ENCODE assay signal across 16 cellular contexts in genomic region chr9:115385383-115386122, GRCh38.
DNase-seq lines count a peak whose midpoint lies in the region; ATAC-seq and TF ChIP-seq lines count a peak whose summit lies in the region.
"Had no signal": no experiment of that assay in that cellular context is flagged by ENCODE, and none has a peak within 500 bp of the region (broad histone marks: within the 10 kb centered on the region; RNA-seq: fewer than 3 reads in every experiment).

No MANE protein-coding gene starts in this region.

- no peak overlapping the region for H3K27ac ChIP-seq in GM23338 (ENCODE audit: low read depth)
- H3K27ac ChIP-seq: A549 had no signal

- H3K4me1 ChIP-seq in GM23338 (ENCODE audit: insufficient read depth): no peaks in the 10 kb centered on the region; the same call in 1 of the 2 replicates
- H3K4me1 ChIP-seq: HAP-1 had no signal

- H3K4me3 Mint-ChIP-seq in GM23338 (no peak overlapping the region), chondrocyte (ENCODE audit: unreplicated experiment) (no peak overlapping the region)
- H3K4me3 Mint-ChIP-seq in stimulated activated effector memory CD8-positive, alpha-beta T cell treated with anti-CD3 and anti-CD28 coated beads, Interleukin-12 subunit alpha, Interleukin-12 subunit beta, amount 100 ng/mL, for 72 hours: no peak overlapping the region
- H3K4me3 Mint-ChIP-seq: B cell had no signal

- DNase-seq in GM23338 (ENCODE audit: low spot score) (peak; percentile 17), NAMALWA (ENCODE audit: low spot score) (peak; percentile 6), chondrocyte (ENCODE audit: low spot score) (peak; percentile 68), omental fat pad (ENCODE audit: low spot score) (no peak), GM13977 (ENCODE audit: low spot score) (no peak)
- DNase-seq in stimulated activated effector memory CD8-positive, alpha-beta T cell treated with anti-CD3 and anti-CD28 coated beads, Interleukin-12 subunit alpha, Interleukin-12 subunit beta, amount 100 ng/mL, for 72 hours (ENCODE audit: low spot score in 2 of 2): no peak
- DNase-seq: NCI-H1694 treated with DMSO at 0.1 percent for 48 hours; NCI-H2081 treated with DMSO at 0.1 percent for 48 hours; NK-92 treated with Interleukin-12 subunit alpha and Interleukin-12 subunit beta, amount 100 ng/mL, for 24 hours; SIG-M5 had no signal

- no peak overlapping the region for H2AFZ ChIP-seq in GM23338

- no peaks in the 10 kb centered on the region; the same call in 1 of the 2 replicates for H3K9me2 ChIP-seq in GM23338 (ENCODE audit: insufficient read depth)

- no peaks in the 10 kb centered on the region for H3F3A ChIP-seq in GM23338 (replicated peaks; ENCODE audit: low read depth)

- peaks cover 45% of the 10 kb centered on the region for H3K9me3 Mint-ChIP-seq in GM23338
- H3K9me3 Mint-ChIP-seq in chondrocyte (ENCODE audit: low read depth): peaks cover 18% of the 10 kb centered on the region
- no peaks in the 10 kb centered on the region for H3K9me3 Mint-ChIP-seq in stimulated activated effector memory CD8-positive, alpha-beta T cell treated with anti-CD3 and anti-CD28 coated beads, Interleukin-12 subunit alpha, Interleukin-12 subunit beta, amount 100 ng/mL, for 72 hours

- no peak overlapping the region for H3K4me3 ChIP-seq in GM23338
- H3K4me3 ChIP-seq: A549, HAP-1 had no signal

- no peak overlapping the region for H3K4me2 ChIP-seq in GM23338
- H3K4me2 ChIP-seq: A549 had no signal

- H3K27ac Mint-ChIP-seq in GM23338 (no peak overlapping the region), chondrocyte (ENCODE audit: unreplicated experiment) (no peak overlapping the region)
- no peak overlapping the region for H3K27ac Mint-ChIP-seq in stimulated activated effector memory CD8-positive, alpha-beta T cell treated with anti-CD3 and anti-CD28 coated beads, Interleukin-12 subunit alpha, Interleukin-12 subunit beta, amount 100 ng/mL, for 72 hours
- H3K27ac Mint-ChIP-seq: B cell had no signal

- H3K36me3 Mint-ChIP-seq in GM23338 (ENCODE audit: low read depth) (peaks cover 24% of the 10 kb centered on the region), chondrocyte (ENCODE audit: low read depth) (peaks cover 4% of the 10 kb centered on the region)
- no peaks in the 10 kb centered on the region for H3K36me3 Mint-ChIP-seq in stimulated activated effector memory CD8-positive, alpha-beta T cell treated with anti-CD3 and anti-CD28 coated beads, Interleukin-12 subunit alpha, Interleukin-12 subunit beta, amount 100 ng/mL, for 72 hours

- in situ Hi-C loops in GM13977 (cut with MboI; ENCODE audit: low pct_unique_long_range_greater_than_20kb, low sequenced_read_pairs, unreplicated experiment): no loop called here

- no peaks in the 10 kb centered on the region for H3K79me2 ChIP-seq in GM23338 (replicated peaks; ENCODE audit: insufficient read depth)

- peak; percentile 59 for ATAC-seq in GM23338
- ATAC-seq in omental fat pad (ENCODE audit: low FRiP score): peak; percentile 32
- ATAC-seq in stimulated activated effector memory CD8-positive, alpha-beta T cell treated with anti-CD3 and anti-CD28 coated beads, Interleukin-12 subunit alpha, Interleukin-12 subunit beta, amount 100 ng/mL, for 72 hours: no peak
- ATAC-seq in HG03521 (IDR thresholded peaks at IDR 0.05; ENCODE audit: unreplicated experiment): no peak
- ATAC-seq: A549, Panc1, SK-N-SH treated with all-trans-retinoic acid at 6 μM for 48 hours had no signal

- no peaks in the 10 kb centered on the region for H3K27me3 ChIP-seq in GM23338 (ENCODE audit: insufficient read depth)

- TF ChIP-seq CTCF in GM23338 (conservative IDR thresholded peaks at IDR 0.05; ENCODE audit: low read depth in 2 of 2): no peak
- no peak for TF ChIP-seq CTCF in chondrocyte (IDR thresholded peaks at IDR 0.05)
- no peak for TF ChIP-seq CTCF in omental fat pad (IDR thresholded peaks at IDR 0.05)
- no peak for TF ChIP-seq CTCF in GM13977 (IDR thresholded peaks at IDR 0.05; ENCODE audit: extremely low read depth, insufficient read depth, missing control alignments)

- no peaks in the 10 kb centered on the region for H4K20me1 ChIP-seq in GM23338 (replicated peaks; ENCODE audit: insufficient read depth)

- H3K4me1 Mint-ChIP-seq in GM23338 (no peaks in the 10 kb centered on the region), chondrocyte (ENCODE audit: low read depth) (peaks cover 2% of the 10 kb centered on the region)
- H3K4me1 Mint-ChIP-seq in stimulated activated effector memory CD8-positive, alpha-beta T cell treated with anti-CD3 and anti-CD28 coated beads, Interleukin-12 subunit alpha, Interleukin-12 subunit beta, amount 100 ng/mL, for 72 hours: no peaks in the 10 kb centered on the region
- H3K4me1 Mint-ChIP-seq: B cell had no signal

- peaks cover 2% of the 10 kb centered on the region for H3K27me3 Mint-ChIP-seq in GM23338 (ENCODE audit: insufficient read depth, low read depth, poor library complexity)
- no peaks in the 10 kb centered on the region for H3K27me3 Mint-ChIP-seq in chondrocyte (ENCODE audit: low read depth)

- peaks cover 5% of the 10 kb centered on the region; the same call in 1 of the 2 replicates for H3K36me3 ChIP-seq in GM23338 (ENCODE audit: insufficient read depth)
- H3K36me3 ChIP-seq: HAP-1 had no signal

TF ChIP-seq in GM23338, 12 proteins besides CTCF, POLR2A, EP300 and RAD21 (continues in another document):
- TF ChIP-seq EZH2phosphoT487 (IDR thresholded peaks at IDR 0.05; ENCODE audit: unreplicated experiment) (no peak), NANOG (IDR thresholded peaks at IDR 0.05; ENCODE audit: borderline replicate concordance) (no peak), CREB1 (CRISPR knock-in tag; IDR thresholded peaks at IDR 0.05; ENCODE audit: low read depth) (no peak), POLR2AphosphoS5 (IDR thresholded peaks at IDR 0.05; ENCODE audit: low read depth) (no peak), JUNB (IDR thresholded peaks at IDR 0.05; ENCODE audit: unreplicated experiment) (no peak), ZNF114 (CRISPR knock-in tag; IDR thresholded peaks at IDR 0.05) (no peak), STAT1 (IDR thresholded peaks at IDR 0.05; ENCODE audit: unreplicated experiment) (no peak), EZH2 (IDR thresholded peaks at IDR 0.05; ENCODE audit: low read depth, unreplicated experiment) (no peak), ZNF331 (CRISPR knock-in tag; IDR thresholded peaks at IDR 0.05; ENCODE audit: low read depth) (no peak)
- TF ChIP-seq, protein P1, sequence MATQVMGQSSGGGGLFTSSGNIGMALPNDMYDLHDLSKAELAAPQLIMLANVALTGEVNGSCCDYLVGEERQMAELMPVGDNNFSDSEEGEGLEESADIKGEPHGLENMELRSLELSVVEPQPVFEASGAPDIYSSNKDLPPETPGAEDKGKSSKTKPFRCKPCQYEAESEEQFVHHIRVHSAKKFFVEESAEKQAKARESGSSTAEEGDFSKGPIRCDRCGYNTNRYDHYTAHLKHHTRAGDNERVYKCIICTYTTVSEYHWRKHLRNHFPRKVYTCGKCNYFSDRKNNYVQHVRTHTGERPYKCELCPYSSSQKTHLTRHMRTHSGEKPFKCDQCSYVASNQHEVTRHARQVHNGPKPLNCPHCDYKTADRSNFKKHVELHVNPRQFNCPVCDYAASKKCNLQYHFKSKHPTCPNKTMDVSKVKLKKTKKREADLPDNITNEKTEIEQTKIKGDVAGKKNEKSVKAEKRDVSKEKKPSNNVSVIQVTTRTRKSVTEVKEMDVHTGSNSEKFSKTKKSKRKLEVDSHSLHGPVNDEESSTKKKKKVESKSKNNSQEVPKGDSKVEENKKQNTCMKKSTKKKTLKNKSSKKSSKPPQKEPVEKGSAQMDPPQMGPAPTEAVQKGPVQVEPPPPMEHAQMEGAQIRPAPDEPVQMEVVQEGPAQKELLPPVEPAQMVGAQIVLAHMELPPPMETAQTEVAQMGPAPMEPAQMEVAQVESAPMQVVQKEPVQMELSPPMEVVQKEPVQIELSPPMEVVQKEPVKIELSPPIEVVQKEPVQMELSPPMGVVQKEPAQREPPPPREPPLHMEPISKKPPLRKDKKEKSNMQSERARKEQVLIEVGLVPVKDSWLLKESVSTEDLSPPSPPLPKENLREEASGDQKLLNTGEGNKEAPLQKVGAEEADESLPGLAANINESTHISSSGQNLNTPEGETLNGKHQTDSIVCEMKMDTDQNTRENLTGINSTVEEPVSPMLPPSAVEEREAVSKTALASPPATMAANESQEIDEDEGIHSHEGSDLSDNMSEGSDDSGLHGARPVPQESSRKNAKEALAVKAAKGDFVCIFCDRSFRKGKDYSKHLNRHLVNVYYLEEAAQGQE (IDR thresholded peaks at IDR 0.05; ENCODE audit: unreplicated experiment): no peak

Comparison
In these comparisons a context has a peak if more than half of its experiments do, and no peak if none do; other contexts are left out.
1. ATAC-seq: peak in GM23338 (single experiment) and omental fat pad (single experiment); none in stimulated activated effector memory CD8-positive, alpha-beta T cell treated with anti-CD3 and anti-CD28 coated beads, Interleukin-12 subunit alpha, Interleukin-12 subunit beta, amount 100 ng/mL, for 72 hours (single experiment) and HG03521 (single experiment).
2. DNase-seq: peak in GM23338 (single experiment), NAMALWA (single experiment) and chondrocyte (single experiment); none in omental fat pad (single experiment), stimulated activated effector memory CD8-positive, alpha-beta T cell treated with anti-CD3 and anti-CD28 coated beads, Interleukin-12 subunit alpha, Interleukin-12 subunit beta, amount 100 ng/mL, for 72 hours (0 of 2) and GM13977 (single experiment).